15 cellular contexts compared by ENCODE assay signal in the genomic region with DNA sequence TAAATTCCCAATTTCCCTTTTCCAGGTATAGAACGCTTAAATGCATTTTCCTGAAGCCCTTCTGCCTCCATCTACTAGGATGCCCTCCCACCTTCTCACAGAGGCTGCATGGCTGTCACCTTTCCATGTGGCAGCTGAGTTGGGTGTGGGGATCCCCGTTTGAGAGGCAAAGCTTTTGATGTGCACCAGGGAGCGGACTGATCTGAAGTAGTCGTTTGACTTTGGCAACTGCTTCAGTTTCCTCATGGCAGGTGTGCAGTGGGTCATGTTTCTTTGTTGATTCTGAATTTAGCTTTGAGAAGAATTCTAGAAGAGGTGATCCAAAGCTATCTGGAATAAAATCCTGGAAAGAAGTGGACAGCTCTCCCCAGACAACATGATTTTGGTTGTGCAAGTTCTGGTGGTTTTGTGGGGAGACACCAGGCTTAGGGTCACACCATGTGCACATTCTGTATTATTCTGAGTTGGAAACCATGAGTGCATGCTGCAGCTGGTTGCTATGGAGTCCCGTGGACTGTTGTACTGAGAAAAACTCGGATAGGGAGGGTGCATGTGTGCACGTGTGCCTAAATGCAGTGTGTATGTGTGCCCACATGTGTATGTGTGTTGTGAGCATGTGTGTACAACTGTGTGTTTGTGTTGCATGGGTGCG.
DNase-seq lines count a peak whose midpoint lies in the region; ATAC-seq and TF ChIP-seq lines count a peak whose summit lies in the region.
"Had no signal": no experiment of that assay in that cellular context is flagged by ENCODE, and none has a peak within 500 bp of the region (broad histone marks: within the 10 kb centered on the region; RNA-seq: fewer than 3 reads in every experiment).

No MANE protein-coding gene starts in this region.

- intact Hi-C loops in body of pancreas (cut with DNase I), result no loop called here

- no peak for TF ChIP-seq POLR2A in body of pancreas (IDR thresholded peaks at IDR 0.05)

- H3K9me3 Mint-ChIP-seq in progenitor cell of endocrine pancreas (ENCODE audit: low read depth), result no peaks in the 10 kb centered on the region

- no peaks in the 10 kb centered on the region for H3K9me3 ChIP-seq in body of pancreas

- peaks cover 38% of the 10 kb centered on the region for H3K4me1 Mint-ChIP-seq in progenitor cell of endocrine pancreas (ENCODE audit: low read depth)

- ATAC-seq in body of pancreas, result no peak
- ATAC-seq in foreskin keratinocyte, result no peak

- peaks cover 32% of the 10 kb centered on the region for H3K27me3 Mint-ChIP-seq in progenitor cell of endocrine pancreas

- no peak overlapping the region for H3K4me3 Mint-ChIP-seq in progenitor cell of endocrine pancreas (ENCODE audit: low read depth)
- H3K4me3 Mint-ChIP-seq: activated naive CD8-positive, alpha-beta T cell treated with anti-CD3 and anti-CD28 coated beads, Interleukin-2, amount 10 ng/mL, durations not matched to agents 7 days and 5 days; HFFc6; mesothelial cell of epicardium had no signal

- DNase-seq in DMS79 (lab: John Stamatoyannopoulos, UW), result peak; percentile 55
- peak; percentile 6 for DNase-seq in NCI-H187 treated with DMSO at 0.1 percent for 48 hours (lab: John Stamatoyannopoulos, UW)
- peak in 1 of 4 donors; percentile 65 for DNase-seq in body of pancreas
- no peak for DNase-seq in progenitor cell of endocrine pancreas (ENCODE audit: low spot score, unreplicated experiment)
- DNase-seq in foreskin keratinocyte, result no peak
- no peak for DNase-seq in NCI-H226
- DNase-seq in coronary artery (ENCODE audit: low spot score), result no peak
- DNase-seq in OCI-M1 (lab: John Stamatoyannopoulos, UW), result no peak
- DNase-seq: activated naive CD8-positive, alpha-beta T cell treated with anti-CD3 and anti-CD28 coated beads, Interleukin-2, amount 10 ng/mL, durations not matched to agents 7 days and 5 days; HFFc6; NCI-H1694; stimulated activated CD4-positive, alpha-beta T cell treated with anti-CD3 and anti-CD28 coated beads, Interleukin-4, amount 100 ng/mL, for 4 hours; stimulated activated naive CD4-positive, alpha-beta T cell treated with Interleukin-2 at 50 U/mL for 16 hours had no signal

- 41 to 52% methylated on average over 7 to 8 of the region's 8 CpGs for WGBS in body of pancreas, 2 donors

- no peaks in the 10 kb centered on the region for H3K36me3 ChIP-seq in body of pancreas (replicated peaks in 1 of 2; ENCODE audit: insufficient read depth in 1 of 2, low read depth in 2 of 2)
- H3K36me3 ChIP-seq: BLaER1 treated with 17β-estradiol and CSF1 and Interleukin-3, amounts not matched to agents 10 nM and 100 nM had no signal

- H3K27me3 ChIP-seq in body of pancreas (no peaks in the 10 kb centered on the region), foreskin keratinocyte (no peaks in the 10 kb centered on the region)
- H3K27me3 ChIP-seq: BLaER1 treated with 17β-estradiol and CSF1 and Interleukin-3, amounts not matched to agents 10 nM and 100 nM had no signal

- TF ChIP-seq CTCF in body of pancreas (IDR thresholded peaks at IDR 0.05), result no peak
- TF ChIP-seq CTCF in progenitor cell of endocrine pancreas (IDR thresholded peaks at IDR 0.05; ENCODE audit: unreplicated experiment), result no peak
- TF ChIP-seq CTCF in foreskin keratinocyte (conservative IDR thresholded peaks at IDR 0.05), result no peak
- TF ChIP-seq CTCF in coronary artery (IDR thresholded peaks at IDR 0.05), result no peak

- peaks cover 80% of the 10 kb centered on the region for H3K4me1 ChIP-seq in body of pancreas
- no peaks in the 10 kb centered on the region for H3K4me1 ChIP-seq in foreskin keratinocyte

- peak overlapping the region; percentile 76 to 93 (median 90) for H3K27ac ChIP-seq in body of pancreas
- H3K27ac ChIP-seq in foreskin keratinocyte, result no peak overlapping the region
- no peak overlapping the region for H3K27ac ChIP-seq in coronary artery
- H3K27ac ChIP-seq: BLaER1 treated with 17β-estradiol and CSF1 and Interleukin-3, amounts not matched to agents 10 nM and 100 nM had no signal

- no peak overlapping the region for H3K4me3 ChIP-seq in body of pancreas
- H3K4me3 ChIP-seq in coronary artery, result no peak overlapping the region
- H3K4me3 ChIP-seq: BLaER1 treated with 17β-estradiol and CSF1 and Interleukin-3, amounts not matched to agents 10 nM and 100 nM had no signal

- peak overlapping the region; percentile 57 for H3K27ac Mint-ChIP-seq in progenitor cell of endocrine pancreas
- H3K27ac Mint-ChIP-seq: activated naive CD8-positive, alpha-beta T cell treated with anti-CD3 and anti-CD28 coated beads, Interleukin-2, amount 10 ng/mL, durations not matched to agents 7 days and 5 days; HFFc6; mesothelial cell of epicardium had no signal

- H3K36me3 Mint-ChIP-seq in progenitor cell of endocrine pancreas (ENCODE audit: insufficient read depth), result no peaks in the 10 kb centered on the region
- H3K36me3 Mint-ChIP-seq: mesothelial cell of epicardium had no signal

Comparison
In these comparisons a context has a peak if more than half of its experiments do, and no peak if none do; other contexts are left out.
1. DNase-seq: peak in DMS79 (single experiment) and NCI-H187 treated with DMSO at 0.1 percent for 48 hours (single experiment); none in progenitor cell of endocrine pancreas (single experiment), foreskin keratinocyte (0 of 2), NCI-H226 (single experiment), coronary artery (single experiment) and OCI-M1 (single experiment).
2. H3K27ac ChIP-seq: peak in body of pancreas (4 of 4); none in foreskin keratinocyte (single experiment) and coronary artery (0 of 2).